Comparison of ENCODE assay signal across 13 cellular contexts in the genomic region with DNA sequence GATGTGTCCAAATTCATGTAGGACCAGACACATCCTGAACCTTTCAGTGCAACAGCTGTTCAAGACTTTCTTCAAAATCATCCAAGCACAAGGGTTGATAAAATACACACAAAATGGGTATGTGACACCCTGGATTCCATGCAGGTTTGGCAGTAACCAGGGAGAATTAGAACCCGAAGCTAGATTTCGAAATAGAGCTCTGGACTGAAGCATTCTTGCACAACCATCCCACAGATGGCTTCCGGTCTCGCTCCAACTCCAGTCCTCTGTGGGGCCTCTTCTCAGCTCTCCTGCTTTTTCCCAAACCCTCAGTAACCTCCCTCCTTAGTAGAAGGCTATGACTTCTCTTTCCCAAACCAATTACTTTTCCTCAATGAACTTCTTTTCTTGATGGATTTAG.
DNase-seq lines count a peak whose midpoint lies in the region; ATAC-seq and TF ChIP-seq lines count a peak whose summit lies in the region.
"Had no signal": no experiment of that assay in that cellular context is flagged by ENCODE, and none has a peak within 500 bp of the region (broad histone marks: within the 10 kb centered on the region; RNA-seq: fewer than 3 reads in every experiment).

No MANE protein-coding gene starts in this region.

- peaks cover 44% of the 10 kb centered on the region for H3K4me1 Mint-ChIP-seq in neural progenitor cell
- no peaks in the 10 kb centered on the region for H3K4me1 Mint-ChIP-seq in activated naive CD8-positive, alpha-beta T cell treated with anti-CD3 and anti-CD28 coated beads, Interleukin-2, amount 50 U/mL, for 24 hours
- H3K4me1 Mint-ChIP-seq: activated CD4-positive, alpha-beta memory T cell treated with anti-CD3 and anti-CD28 coated beads, Interleukin-2, amount 10 ng/mL, durations not matched to agents 7 days and 5 days; activated naive CD8-positive, alpha-beta T cell treated with anti-CD3 and anti-CD28 coated beads for 36 hours had no signal

- peaks cover 7% of the 10 kb centered on the region for H3K27me3 Mint-ChIP-seq in neural progenitor cell (ENCODE audit: insufficient read depth, low read depth)
- H3K27me3 Mint-ChIP-seq in activated naive CD8-positive, alpha-beta T cell treated with anti-CD3 and anti-CD28 coated beads, Interleukin-2, amount 50 U/mL, for 24 hours: no peaks in the 10 kb centered on the region
- H3K27me3 Mint-ChIP-seq: activated CD4-positive, alpha-beta memory T cell treated with anti-CD3 and anti-CD28 coated beads, Interleukin-2, amount 10 ng/mL, durations not matched to agents 7 days and 5 days; activated naive CD8-positive, alpha-beta T cell treated with anti-CD3 and anti-CD28 coated beads for 36 hours had no signal

- peak overlapping the region; percentile 88 for H3K27ac Mint-ChIP-seq in neural progenitor cell
- no peak overlapping the region for H3K27ac Mint-ChIP-seq in activated naive CD8-positive, alpha-beta T cell treated with anti-CD3 and anti-CD28 coated beads, Interleukin-2, amount 50 U/mL, for 24 hours
- H3K27ac Mint-ChIP-seq: activated CD4-positive, alpha-beta memory T cell treated with anti-CD3 and anti-CD28 coated beads, Interleukin-2, amount 10 ng/mL, durations not matched to agents 7 days and 5 days; activated naive CD8-positive, alpha-beta T cell treated with anti-CD3 and anti-CD28 coated beads for 36 hours had no signal

- no peaks in the 10 kb centered on the region for H4K20me1 ChIP-seq in neural progenitor cell (ENCODE audit: low read depth)
- H4K20me1 ChIP-seq: BLaER1 treated with 17β-estradiol and CSF1 and Interleukin-3, amounts not matched to agents 10 nM and 100 nM had no signal

- no peaks in the 10 kb centered on the region for H3K9me3 ChIP-seq in neural progenitor cell (ENCODE audit: low read depth)
- H3K9me3 ChIP-seq: BLaER1 treated with 17β-estradiol and CSF1 and Interleukin-3, amounts not matched to agents 10 nM and 100 nM had no signal

- no peaks in the 10 kb centered on the region for H3K27me3 ChIP-seq in neural progenitor cell
- H3K27me3 ChIP-seq: BLaER1 treated with 17β-estradiol and CSF1 and Interleukin-3, amounts not matched to agents 10 nM and 100 nM had no signal

- no peak overlapping the region for H3K4me3 ChIP-seq in AG10803 (ENCODE audit: low read length)
- no peak overlapping the region for H3K4me3 ChIP-seq in fibroblast of mammary gland (ENCODE audit: control insufficient read depth, low read depth, low read length)
- H3K4me3 ChIP-seq in neural progenitor cell: no peak overlapping the region
- H3K4me3 ChIP-seq: BLaER1 treated with 17β-estradiol and CSF1 and Interleukin-3, amounts not matched to agents 10 nM and 100 nM had no signal

- no peak for ATAC-seq in GM21515 (IDR thresholded peaks at IDR 0.05; ENCODE audit: unreplicated experiment)
- no peak for ATAC-seq in GM18909 (IDR thresholded peaks at IDR 0.05; ENCODE audit: poor library complexity, unreplicated experiment)
- ATAC-seq in activated naive CD8-positive, alpha-beta T cell treated with anti-CD3 and anti-CD28 coated beads, Interleukin-2, amount 50 U/mL, for 24 hours: no peak
- ATAC-seq in GM21381 (IDR thresholded peaks at IDR 0.05; ENCODE audit: unreplicated experiment): no peak
- ATAC-seq: SK-N-SH treated with all-trans-retinoic acid at 6 μM for 48 hours had no signal

- no peaks in the 10 kb centered on the region for H3K79me2 ChIP-seq in neural progenitor cell (ENCODE audit: low read depth)

- H3K36me3 Mint-ChIP-seq in neural progenitor cell: peaks cover 29% of the 10 kb centered on the region
- no peaks in the 10 kb centered on the region for H3K36me3 Mint-ChIP-seq in activated naive CD8-positive, alpha-beta T cell treated with anti-CD3 and anti-CD28 coated beads, Interleukin-2, amount 50 U/mL, for 24 hours (ENCODE audit: low read depth)
- H3K36me3 Mint-ChIP-seq: activated naive CD8-positive, alpha-beta T cell treated with anti-CD3 and anti-CD28 coated beads for 36 hours had no signal

- no peak overlapping the region for H3K9ac ChIP-seq in neural progenitor cell
- H3K9ac ChIP-seq: BLaER1 treated with 17β-estradiol and CSF1 and Interleukin-3, amounts not matched to agents 10 nM and 100 nM had no signal

- no peaks in the 10 kb centered on the region for H3K9me3 Mint-ChIP-seq in neural progenitor cell
- H3K9me3 Mint-ChIP-seq in activated naive CD8-positive, alpha-beta T cell treated with anti-CD3 and anti-CD28 coated beads, Interleukin-2, amount 50 U/mL, for 24 hours: no peaks in the 10 kb centered on the region
- H3K9me3 Mint-ChIP-seq: activated CD4-positive, alpha-beta memory T cell treated with anti-CD3 and anti-CD28 coated beads, Interleukin-2, amount 10 ng/mL, durations not matched to agents 7 days and 5 days; activated naive CD8-positive, alpha-beta T cell treated with anti-CD3 and anti-CD28 coated beads for 36 hours had no signal

- peak overlapping the region; percentile 61 for H3K27ac ChIP-seq in neural progenitor cell

- TF ChIP-seq CTCF in AG10803 (conservative IDR thresholded peaks at IDR 0.05; ENCODE audit: low read length): no peak
- no peak for TF ChIP-seq CTCF in fibroblast of mammary gland (conservative IDR thresholded peaks at IDR 0.05; ENCODE audit: control insufficient read depth, insufficient read depth, low read depth, low read length)
- no peak for TF ChIP-seq CTCF in neural progenitor cell (IDR thresholded peaks at IDR 0.05)

- H3F3A ChIP-seq in neural progenitor cell (ENCODE audit: low read depth): peaks cover 53% of the 10 kb centered on the region

- no peaks in the 10 kb centered on the region for H3K36me3 ChIP-seq in neural progenitor cell

- H3K4me2 ChIP-seq in neural progenitor cell: peak overlapping the region; percentile 5

- H2AFZ ChIP-seq in neural progenitor cell (replicated peaks): no peak overlapping the region

- peak; percentile 90 for DNase-seq in AG10803 (ENCODE audit: low read depth)
- DNase-seq in NOMO-1 (lab: John Stamatoyannopoulos, UW; ENCODE audit: unreplicated experiment in 2 of 2): peak; percentile 58 to 71
- DNase-seq in fibroblast of mammary gland (ENCODE audit: low read depth): peak; percentile 82
- DNase-seq in neural progenitor cell (ENCODE audit: low spot score): no peak
- no peak for DNase-seq in activated naive CD8-positive, alpha-beta T cell treated with anti-CD3 and anti-CD28 coated beads, Interleukin-2, amount 50 U/mL, for 24 hours
- DNase-seq: activated CD4-positive, alpha-beta memory T cell treated with anti-CD3 and anti-CD28 coated beads, Interleukin-2, amount 10 ng/mL, durations not matched to agents 7 days and 5 days; activated naive CD8-positive, alpha-beta T cell treated with anti-CD3 and anti-CD28 coated beads for 36 hours; small intestine had no signal

- peaks cover 49% of the 10 kb centered on the region for H3K4me1 ChIP-seq in neural progenitor cell

- no peak overlapping the region for H3K4me3 Mint-ChIP-seq in neural progenitor cell
- H3K4me3 Mint-ChIP-seq in activated naive CD8-positive, alpha-beta T cell treated with anti-CD3 and anti-CD28 coated beads, Interleukin-2, amount 50 U/mL, for 24 hours: no peak overlapping the region
- H3K4me3 Mint-ChIP-seq: activated CD4-positive, alpha-beta memory T cell treated with anti-CD3 and anti-CD28 coated beads, Interleukin-2, amount 10 ng/mL, durations not matched to agents 7 days and 5 days; activated naive CD8-positive, alpha-beta T cell treated with anti-CD3 and anti-CD28 coated beads for 36 hours had no signal

Comparison
In these comparisons a context has a peak if more than half of its experiments do, and no peak if none do; other contexts are left out.
1. DNase-seq: peak in AG10803 (single experiment), NOMO-1 (2 of 2) and fibroblast of mammary gland (single experiment); none in neural progenitor cell (single experiment) and activated naive CD8-positive, alpha-beta T cell treated with anti-CD3 and anti-CD28 coated beads, Interleukin-2, amount 50 U/mL, for 24 hours (single experiment).